21 cellular contexts compared by ENCODE assay signal in genomic region chr11:1499261-1499890, GRCh38. TPM values are rescaled to one million over a fixed set of nuclear protein-coding genes. Genes with fewer than 3 reads are reported as not detected.
DNase-seq lines count a peak whose midpoint lies in the region; ATAC-seq, FAIRE-seq and TF ChIP-seq lines count a peak whose summit lies in the region.
"Had no signal": no experiment of that assay in that cellular context is flagged by ENCODE, and none has a peak within 500 bp of the region (broad histone marks: within the 10 kb centered on the region; RNA-seq: fewer than 3 reads in every experiment).

No MANE protein-coding gene starts in this region.

- H3K4me1 ChIP-seq in upper lobe of right lung (peaks cover 21% of the 10 kb centered on the region), endodermal cell (ENCODE audit: control insufficient read depth, insufficient read depth, low read length) (no peaks in the 10 kb centered on the region)

- peaks cover 21% of the 10 kb centered on the region for H3K36me3 Mint-ChIP-seq in endodermal cell (ENCODE audit: low read depth)

- H3K4me3 Mint-ChIP-seq in endodermal cell, result no peak overlapping the region
- H3K4me3 Mint-ChIP-seq: B cell had no signal

- H3K9me3 ChIP-seq in upper lobe of right lung (no peaks in the 10 kb centered on the region), endodermal cell (ENCODE audit: control insufficient read depth, low read length) (peaks cover 6% of the 10 kb centered on the region)

- TF ChIP-seq CTCF in bronchial epithelial cell (IDR thresholded peaks at IDR 0.05; ENCODE audit: insufficient read depth, low read length, severe bottlenecking) (no peak), upper lobe of right lung (IDR thresholded peaks at IDR 0.05) (no peak), GM13977 (IDR thresholded peaks at IDR 0.05; ENCODE audit: extremely low read depth, insufficient read depth, missing control alignments) (no peak), endodermal cell (conservative IDR thresholded peaks at IDR 0.05) (no peak)

- peak; percentile 25 for DNase-seq in left ventricle myocardium superior
- no peak for DNase-seq in Right ventricle myocardium inferior (ENCODE audit: missing footprints)
- no peak for DNase-seq in bronchial epithelial cell (ENCODE audit: low read depth)
- DNase-seq in myocyte (ENCODE audit: low read depth), result peak; percentile 18
- peak; percentile 64 for DNase-seq in upper lobe of right lung
- no peak for DNase-seq in GM13977 (ENCODE audit: low spot score)
- no peak for DNase-seq in endodermal cell
- DNase-seq: CD4-positive, alpha-beta memory T cell; DMS79 treated with DMSO at 0.1 percent for 48 hours; H7; Kasumi-1; NCI-H1105 treated with DMSO at 0.1 percent for 48 hours; NCI-H2029; NCI-H510A; NCI-H82; SIG-M5 had no signal

- H3K4me3 ChIP-seq in bronchial epithelial cell (ENCODE audit: low read depth, low read length) (no peak overlapping the region), upper lobe of right lung (no peak overlapping the region), endodermal cell (ENCODE audit: low read length) (no peak overlapping the region)

- H3K4me1 Mint-ChIP-seq in endodermal cell, result peaks cover 4% of the 10 kb centered on the region

- FAIRE-seq in bronchial epithelial cell (lab: Jason Lieb, UNC), result peak; percentile 62
- FAIRE-seq: D721Med, G401.6, RCC 7860 had no signal

- no peaks in the 10 kb centered on the region for H3K27me3 Mint-ChIP-seq in endodermal cell (ENCODE audit: insufficient read depth)
- H3K27me3 Mint-ChIP-seq: B cell; CD4-positive, alpha-beta memory T cell had no signal

- intact Hi-C loops in left ventricle myocardium superior (cut with micrococcal nuclease), result no loop called here
- intact Hi-C loops in Right ventricle myocardium inferior (cut with DNase I), result no loop called here
- intact Hi-C loops in upper lobe of right lung (cut with DNase I), result no loop called here

- H3K27ac Mint-ChIP-seq in endodermal cell, result no peak overlapping the region
- H3K27ac Mint-ChIP-seq: B cell had no signal

- no peaks in the 10 kb centered on the region for H3K27me3 ChIP-seq in bronchial epithelial cell (ENCODE audit: control insufficient read depth, insufficient read depth, low read length)
- H3K27me3 ChIP-seq in upper lobe of right lung, result no peaks in the 10 kb centered on the region
- no peaks in the 10 kb centered on the region for H3K27me3 ChIP-seq in endodermal cell (ENCODE audit: control insufficient read depth, insufficient read depth, low read length, poor library complexity, severe bottlenecking)

- in situ Hi-C loops in GM13977 (cut with MboI; ENCODE audit: low pct_unique_long_range_greater_than_20kb, low sequenced_read_pairs, unreplicated experiment), result no loop called here

- H3K9me3 Mint-ChIP-seq in endodermal cell, result peaks cover 21% of the 10 kb centered on the region
- H3K9me3 Mint-ChIP-seq: CD4-positive, alpha-beta memory T cell had no signal

- ATAC-seq in left ventricle myocardium superior (no peak), Right ventricle myocardium inferior (no peak), upper lobe of right lung (no peak), HG02642 (IDR thresholded peaks at IDR 0.05; ENCODE audit: poor library complexity, unreplicated experiment) (no peak)

- no peak overlapping the region for H3K9ac ChIP-seq in endodermal cell (ENCODE audit: extremely low read depth, low read length, poor library complexity, severe bottlenecking)

- peaks cover 3% of the 10 kb centered on the region for H3K36me3 ChIP-seq in bronchial epithelial cell (ENCODE audit: control insufficient read depth, insufficient read depth, low read length)
- H3K36me3 ChIP-seq in upper lobe of right lung, result no peaks in the 10 kb centered on the region
- no peaks in the 10 kb centered on the region for H3K36me3 ChIP-seq in endodermal cell (ENCODE audit: control insufficient read depth, insufficient read depth, low read length)

- 94 to 96% methylated on average over 27 to 28 of the region's 28 CpGs for WGBS in endodermal cell (ENCODE audit: insufficient coverage in 1 of 2, insufficient read length in 1 of 2), 2 experiments

- H3K27ac ChIP-seq in upper lobe of right lung (no peak overlapping the region), endodermal cell (ENCODE audit: low read depth, low read length) (no peak overlapping the region)

RNA-seq across cellular contexts. Expression of gene MOB2, which starts 12.8 kb away (rescaled TPM):
- 52.8 TPM for total RNA-seq in left ventricle myocardium superior
- 48.7 TPM for total RNA-seq in Right ventricle myocardium inferior
- 38.2 and 41.1 TPM in 2 replicates for total RNA-seq in bronchial epithelial cell
- total RNA-seq in myocyte, result 15.0 and 16.7 TPM in 2 replicates
- 36.5 TPM for polyA plus RNA-seq in myocyte (2012)
- total RNA-seq in upper lobe of right lung, result 58.9 TPM
- total RNA-seq in endodermal cell, result 10 to 100 TPM; 23.9 to 25.4 TPM
- 15.7 TPM for polyA plus RNA-seq in endodermal cell (2013, experiment 1 of 2)
- polyA plus RNA-seq in endodermal cell (2013, experiment 2 of 2), result 14.4 TPM

Comparison
In these comparisons a context has a peak if more than half of its experiments do, and no peak if none do; other contexts are left out.
1. DNase-seq: peak in left ventricle myocardium superior (single experiment), myocyte (single experiment) and upper lobe of right lung (single experiment); none in Right ventricle myocardium inferior (single experiment), bronchial epithelial cell (single experiment), GM13977 (single experiment) and endodermal cell (single experiment).